8 cellular contexts compared by ENCODE assay signal in genomic region chr22:28799125-28799833, GRCh38. TPM values are rescaled to one million over a fixed set of nuclear protein-coding genes. Genes with fewer than 3 reads are reported as not detected.
DNase-seq lines count a peak whose midpoint lies in the region; ATAC-seq and TF ChIP-seq lines count a peak whose summit lies in the region.

No MANE protein-coding gene starts in this region.

- peak overlapping the region; percentile 96 for H3K4me3 ChIP-seq in adipocyte (ENCODE audit: low read length)

- peak overlapping the region; percentile 96 for H3K9ac ChIP-seq in adipocyte (ENCODE audit: low read length)

- H3K36me3 ChIP-seq in adipocyte (ENCODE audit: control insufficient read depth, insufficient read depth, low read length, severe bottlenecking), result peaks cover 39% of the 10 kb centered on the region

- in situ Hi-C loops in GM13976 (cut with MboI; ENCODE audit: low sequenced_read_pairs, unreplicated experiment), result no loop called here

- TF ChIP-seq CTCF in GM13976 (IDR thresholded peaks at IDR 0.05; ENCODE audit: borderline replicate concordance, control extremely low read depth, extremely low read depth, insufficient read depth, missing control alignments), result no peak

- intact Hi-C loops in left ventricle myocardium superior (cut with micrococcal nuclease), result no loop called here

- H3K27me3 ChIP-seq in adipocyte (replicated peaks; ENCODE audit: control insufficient read depth, insufficient read depth, low read length), result no peaks in the 10 kb centered on the region

- peak; percentile 28 for ATAC-seq in left ventricle myocardium superior
- ATAC-seq in HG03139 (IDR thresholded peaks at IDR 0.05; ENCODE audit: unreplicated experiment), result no peak
- ATAC-seq in GM18858 (IDR thresholded peaks at IDR 0.05; ENCODE audit: unreplicated experiment), result no peak

- H3K4me1 ChIP-seq in adipocyte (ENCODE audit: control insufficient read depth, insufficient read depth, low read length), result peaks cover 50% of the 10 kb centered on the region

- DNase-seq in AG08395 (ENCODE audit: low spot score) (peak; percentile 81), GM13976 (ENCODE audit: low spot score) (peak; percentile 43), NOMO-1 (lab: John Stamatoyannopoulos, UW; ENCODE audit: unreplicated experiment in 2 of 2) (peak; percentile 40 to 68), adipocyte (ENCODE audit: low read depth) (peak; percentile 95), left ventricle myocardium superior (no peak), pulmonary artery endothelial cell (ENCODE audit: low read depth, low spot score) (peak; percentile 63)

- H3K9me3 ChIP-seq in adipocyte (ENCODE audit: control insufficient read depth, low read length), result no peaks in the 10 kb centered on the region

RNA-seq across cellular contexts. Expression of gene XBP1, which starts 1.1 kb away (rescaled TPM):
- total RNA-seq in left ventricle myocardium superior, result 73.7 TPM
- total RNA-seq in pulmonary artery endothelial cell, result 127 and 168 TPM in 2 replicates

RNA-seq across cellular contexts. Expression of gene CCDC117, which starts 26.8 kb away (rescaled TPM):
- total RNA-seq in left ventricle myocardium superior (13.2 TPM), pulmonary artery endothelial cell (12.7 and 30.9 TPM in 2 replicates)

RNA-seq across cellular contexts. Expression of gene HSCB, which starts 57.4 kb away (rescaled TPM):
- total RNA-seq in left ventricle myocardium superior (11.1 TPM), pulmonary artery endothelial cell (13.5 and 17.6 TPM in 2 replicates)

RNA-seq across cellular contexts. Expression of gene CHEK2, which starts 57.7 kb away (rescaled TPM):
- 1.3 TPM for total RNA-seq in left ventricle myocardium superior
- 11.0 and 15.7 TPM in 2 replicates for total RNA-seq in pulmonary artery endothelial cell
